Comparison of ENCODE assay signal across 12 cellular contexts in genomic region chr15:60426870-60427528, GRCh38. TPM values are rescaled to one million over a fixed set of nuclear protein-coding genes. Genes with fewer than 3 reads are reported as not detected.
DNase-seq lines count a peak whose midpoint lies in the region; ATAC-seq and TF ChIP-seq lines count a peak whose summit lies in the region.
"Had no signal": no experiment of that assay in that cellular context is flagged by ENCODE, and none has a peak within 500 bp of the region (broad histone marks: within the 10 kb centered on the region; RNA-seq: fewer than 3 reads in every experiment).

No MANE protein-coding gene starts in this region.

- TF ChIP-seq CTCF in AG10803 (conservative IDR thresholded peaks at IDR 0.05; ENCODE audit: low read length) (no peak), SK-N-SH (IDR thresholded peaks at IDR 0.05) (no peak), fibroblast of pulmonary artery (IDR thresholded peaks at IDR 0.05; ENCODE audit: low read length, missing control alignments) (no peak), osteocyte (IDR thresholded peaks at IDR 0.05) (no peak)

- H3K4me3 ChIP-seq in AG10803 (ENCODE audit: low read length) (no peak overlapping the region), SK-N-SH (ENCODE audit: low read depth in 2 of 2, low read length in 1 of 2) (no peak overlapping the region; a peak in 1 of 4 replicates), fibroblast of pulmonary artery (replicated peaks; ENCODE audit: low read depth, low read length) (no peak overlapping the region)

- H3K27me3 ChIP-seq in SK-N-SH (ENCODE audit: insufficient read depth): no peaks in the 10 kb centered on the region

- H3K9me2 ChIP-seq in SK-N-SH: no peaks in the 10 kb centered on the region

- WGBS in SK-N-SH (ENCODE audit: low lambda C conversion rate): 16% methylated on average over 3 of the region's 3 CpGs

- no peaks in the 10 kb centered on the region for H4K20me1 ChIP-seq in SK-N-SH (ENCODE audit: insufficient read depth)

- H3K79me2 ChIP-seq in SK-N-SH (ENCODE audit: insufficient read depth): peaks cover 31% of the 10 kb centered on the region

- peak in 1 of 2 experiments; percentile 39; a peak in 1 of 4 replicates for TF ChIP-seq EP300 in SK-N-SH (IDR thresholded peaks at IDR 0.05; ENCODE audit: borderline replicate concordance in 1 of 2, low read depth in 1 of 2, low read length in 1 of 2)

- H3K9me3 ChIP-seq in SK-N-SH: no peaks in the 10 kb centered on the region

- no peaks in the 10 kb centered on the region for H3K27me3 Mint-ChIP-seq in osteocyte (ENCODE audit: unreplicated experiment)
- H3K27me3 Mint-ChIP-seq: B cell had no signal

- DNase-seq in AG10803 (ENCODE audit: low read depth) (peak; percentile 79), SK-N-SH (no peak), fibroblast of pulmonary artery (ENCODE audit: low read depth) (peak; percentile 61), osteocyte (ENCODE audit: extremely low spot score, unreplicated experiment) (no peak), DMS 273 treated with DMSO at 0.1 percent for 48 hours (lab: John Stamatoyannopoulos, UW) (no peak)
- DNase-seq in effector CD4-positive, alpha-beta T cell: no peak
- DNase-seq: central memory CD4-positive, alpha-beta T cell; WERI-Rb-1 had no signal

- no peak overlapping the region for H2AFZ ChIP-seq in SK-N-SH (ENCODE audit: low read depth)

- H3K36me3 ChIP-seq in SK-N-SH (replicated peaks in 1 of 2; ENCODE audit: control insufficient read depth in 1 of 2, insufficient read depth in 2 of 2, low read length in 1 of 2): peaks cover 10 to 24% of the 10 kb centered on the region in 2 experiments

- peak overlapping the region; percentile 18 for H3K4me3 Mint-ChIP-seq in osteocyte (ENCODE audit: unreplicated experiment)
- H3K4me3 Mint-ChIP-seq: B cell, neural crest cell had no signal

- POLR2A ChIA-PET in SK-N-SH (lab: Yijun Ruan, JAX): no interaction called here

- CTCF ChIA-PET in SK-N-SH (lab: Yijun Ruan, JAX): interaction anchor here (0.7 to 1.1 kb wide), 2 partner anchors 68 to 99 kb away, joined by 3 read pairs; no protein-coding TSS in a partner anchor

- H3K4me1 Mint-ChIP-seq in osteocyte (ENCODE audit: unreplicated experiment): peaks cover 52% of the 10 kb centered on the region
- H3K4me1 Mint-ChIP-seq: B cell had no signal

- peak overlapping the region; percentile 81 for H3K27ac Mint-ChIP-seq in osteocyte (ENCODE audit: unreplicated experiment)
- H3K27ac Mint-ChIP-seq: B cell had no signal

- ATAC-seq in GM19455 (IDR thresholded peaks at IDR 0.05; ENCODE audit: unreplicated experiment): no peak
- no peak for ATAC-seq in HG03442 (IDR thresholded peaks at IDR 0.05; ENCODE audit: unreplicated experiment)

- peak overlapping the region; percentile 59 for H3K4me2 ChIP-seq in SK-N-SH

- no peaks in the 10 kb centered on the region for H3K9me3 Mint-ChIP-seq in osteocyte (ENCODE audit: unreplicated experiment)
- H3K9me3 Mint-ChIP-seq: neural crest cell had no signal

- no peak for TF ChIP-seq RAD21 in SK-N-SH (IDR thresholded peaks at IDR 0.05; ENCODE audit: low read length)

- peak overlapping the region; percentile 9; the same call in 1 of the 2 replicates for H3K9ac ChIP-seq in SK-N-SH

- H3K27ac ChIP-seq in SK-N-SH (ENCODE audit: low read depth in 2 of 2, low read length in 1 of 2): peak overlapping the region; percentile 39 to 83; a peak in 3 of 4 replicates
- H3K27ac ChIP-seq: WERI-Rb-1 had no signal

- peaks cover 31% of the 10 kb centered on the region for H3F3A ChIP-seq in SK-N-SH (replicated peaks; ENCODE audit: insufficient read depth)

- peaks cover 0 to 16% of the 10 kb centered on the region in 2 experiments; a peak in 3 of 4 replicates for H3K4me1 ChIP-seq in SK-N-SH (ENCODE audit: control insufficient read depth in 1 of 2, insufficient read depth in 2 of 2, low read depth in 1 of 2, low read length in 1 of 2)

- H3K36me3 Mint-ChIP-seq in osteocyte (ENCODE audit: unreplicated experiment): peaks cover 24% of the 10 kb centered on the region

TF ChIP-seq in SK-N-SH, 30 proteins besides CTCF, POLR2A, EP300 and RAD21 (continues in another document):
- peak; percentile 75; the same call in 1 of the 2 replicates for TF ChIP-seq PBX3 (IDR thresholded peaks at IDR 0.05)
- no peak for TF ChIP-seq FOXJ3 (CRISPR knock-in tag; IDR thresholded peaks at IDR 0.05)
- TF ChIP-seq ELF1 (IDR thresholded peaks at IDR 0.05): no peak
- TF ChIP-seq ZBTB33 (IDR thresholded peaks at IDR 0.05; ENCODE audit: borderline replicate concordance, low read depth): no peak
- no peak for TF ChIP-seq TAF1 (IDR thresholded peaks at IDR 0.05; ENCODE audit: borderline replicate concordance, low read depth, low read length)
- no peak for TF ChIP-seq IRF3 (IDR thresholded peaks at IDR 0.05; ENCODE audit: low read depth, low read length)
- no peak for TF ChIP-seq USF2 (IDR thresholded peaks at IDR 0.05; ENCODE audit: borderline replicate concordance, low read depth, low read length)
- no peak; the same call in 1 of the 2 replicates for TF ChIP-seq POLR2AphosphoS5 (IDR thresholded peaks at IDR 0.05; ENCODE audit: low read depth, low read length)
- peak; percentile 78 for TF ChIP-seq FOSL2 (IDR thresholded peaks at IDR 0.05; ENCODE audit: borderline replicate concordance, low read depth)
- no peak for TF ChIP-seq USF1 (IDR thresholded peaks at IDR 0.05; ENCODE audit: borderline replicate concordance, low read depth)
- TF ChIP-seq JUND (IDR thresholded peaks at IDR 0.05): peak; percentile 71
- peak; percentile 68 for TF ChIP-seq TCF12 (IDR thresholded peaks at IDR 0.05)
- no peak for TF ChIP-seq EZH2phosphoT487 (IDR thresholded peaks at IDR 0.05; ENCODE audit: borderline replicate concordance, low read depth)
- TF ChIP-seq RXRA (IDR thresholded peaks at IDR 0.05; ENCODE audit: borderline replicate concordance, low read depth): no peak
- no peak for TF ChIP-seq SMC3 (IDR thresholded peaks at IDR 0.05; ENCODE audit: low read depth, low read length)
- no peak for TF ChIP-seq GABPA (IDR thresholded peaks at IDR 0.05; ENCODE audit: low read depth)
- TF ChIP-seq CHD2 (IDR thresholded peaks at IDR 0.05; ENCODE audit: low read length, partially characterized antibody): no peak
- no peak for TF ChIP-seq RCOR1 (IDR thresholded peaks at IDR 0.05; ENCODE audit: low read length)

RNA-seq across cellular contexts. Expression of gene ANXA2, which starts 29.2 kb away (rescaled TPM):
- polyA plus RNA-seq in SK-N-SH (2012; rRNA removed): 4,669 and 5,711 TPM in 2 replicates
- 5,477 and 5,705 TPM in 2 replicates for polyA plus RNA-seq in SK-N-SH (2012; cell fraction: cytosol; rRNA removed)
- 2,958 and 4,347 TPM in 2 replicates for polyA plus RNA-seq in SK-N-SH (2012; cell fraction: nucleus; rRNA removed)
- 2,961 and 3,149 TPM in 2 replicates for total RNA-seq in osteocyte

RNA-seq across cellular contexts. Expression of gene ICE2, which starts 51.9 kb away (rescaled TPM):
- polyA plus RNA-seq in SK-N-SH (2012; rRNA removed): 18.0 and 19.0 TPM in 2 replicates
- 18.4 and 20.3 TPM in 2 replicates for polyA plus RNA-seq in SK-N-SH (2012; cell fraction: cytosol; rRNA removed)
- polyA plus RNA-seq in SK-N-SH (2012; cell fraction: nucleus; rRNA removed): 13.9 and 36.6 TPM in 2 replicates
- total RNA-seq in osteocyte: 48.2 and 50.3 TPM in 2 replicates

Comparison
In these comparisons a context has a peak if more than half of its experiments do, and no peak if none do; other contexts are left out.
1. DNase-seq: peak in AG10803 (single experiment) and fibroblast of pulmonary artery (single experiment); none in SK-N-SH (single experiment), osteocyte (single experiment), effector CD4-positive, alpha-beta T cell (single experiment) and DMS 273 treated with DMSO at 0.1 percent for 48 hours (single experiment).